15 cellular contexts compared by ENCODE assay signal in the genomic region with DNA sequence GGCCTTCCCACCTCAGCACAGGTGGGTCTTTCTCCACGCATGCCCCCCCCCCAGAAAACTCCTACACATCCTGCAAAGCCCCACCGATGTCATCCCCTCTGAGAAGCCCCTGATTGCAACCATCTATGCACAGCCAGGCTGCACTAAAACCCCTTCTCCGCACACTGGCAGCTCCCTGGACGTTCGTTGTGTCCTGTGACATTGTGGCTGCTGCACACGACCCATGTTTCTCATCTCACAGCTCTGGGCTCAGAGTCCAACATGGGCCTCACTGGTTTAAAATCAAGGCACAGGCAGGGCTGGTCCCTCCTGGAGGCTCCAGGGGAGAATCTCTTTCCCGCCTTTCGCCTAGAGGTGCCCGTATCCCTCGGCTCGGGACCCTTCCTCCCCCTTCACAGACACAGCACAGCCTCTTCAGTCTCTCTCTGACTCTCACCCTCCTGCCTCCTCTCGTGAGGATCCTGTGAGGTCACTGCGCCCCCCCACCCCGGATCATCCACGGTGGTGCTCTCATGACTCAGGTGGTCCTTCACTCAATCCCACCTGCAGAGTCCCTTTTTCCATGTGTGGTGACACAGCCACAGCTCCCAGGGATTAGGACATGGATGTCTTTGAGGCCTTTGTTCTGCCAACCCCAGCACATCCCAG.
DNase-seq lines count a peak whose midpoint lies in the region; ATAC-seq, FAIRE-seq and TF ChIP-seq lines count a peak whose summit lies in the region.
"Had no signal": no experiment of that assay in that cellular context is flagged by ENCODE, and none has a peak within 500 bp of the region (broad histone marks: within the 10 kb centered on the region; RNA-seq: fewer than 3 reads in every experiment).

No MANE protein-coding gene starts in this region.

- WGBS in A549 (ENCODE audit: missing lambda C conversion rate): 90% methylated on average over 15 of the region's 15 CpGs
- WGBS in right cardiac atrium: 85% methylated on average over 15 of the region's 15 CpGs
- WGBS in neuronal stem cell (ENCODE audit: extremely low coverage in 2 of 2, insufficient read length in 2 of 2, insufficient replicate concordance in 1 of 2), 2 donors: no CpG with 5 or more reads among the region's 15 CpGs

- POLR2A ChIA-PET in A549 (lab: Yijun Ruan, JAX) (interaction anchor here (1.5 kb wide), 1 partner anchor 71 kb away, joined by 5 read pairs; the partner anchor contains the start of gene GADD45B), WTC11 (lab: Charles Lee) (interaction anchor here (2.8 kb wide), 1 partner anchor 71 kb away, joined by 16 read pairs; the partner anchor contains the start of gene GADD45B), PC-3 (lab: Charles Lee; ENCODE audit: unreplicated experiment) (no interaction called here)

- H2BK15ac ChIP-seq in neuronal stem cell (ENCODE audit: low read length): peak overlapping the region; percentile 97

- H3K4me3 ChIP-seq in A549 (no peak overlapping the region), right cardiac atrium (ENCODE audit: low read length) (no peak overlapping the region), neuronal stem cell (ENCODE audit: low read length in 2 of 2) (peak overlapping the region in 1 of 2 donors; percentile 45), PC-3 (ENCODE audit: low read length) (no peak overlapping the region)
- H3K4me3 ChIP-seq: colonic mucosa had no signal

- H3K9me3 ChIP-seq in A549: no peaks in the 10 kb centered on the region
- no peaks in the 10 kb centered on the region for H3K9me3 ChIP-seq in right cardiac atrium (ENCODE audit: control insufficient read depth, low read length)
- peaks cover 0 to 2% of the 10 kb centered on the region in 2 donors for H3K9me3 ChIP-seq in neuronal stem cell (replicated peaks in 1 of 2; ENCODE audit: control insufficient read depth in 2 of 2, insufficient read depth in 1 of 2, low read depth in 1 of 2, low read length in 2 of 2)
- no peaks in the 10 kb centered on the region for H3K9me3 ChIP-seq in PC-3 (ENCODE audit: low read length)
- H3K9me3 ChIP-seq: colonic mucosa had no signal

- FAIRE-seq in A549 (lab: Jason Lieb, UNC): no peak

- TF ChIP-seq CTCF in A549 (IDR thresholded peaks at IDR 0.05) (no peak), WTC11 (IDR thresholded peaks at IDR 0.05) (no peak), PC-3 (conservative IDR thresholded peaks at IDR 0.05; ENCODE audit: low read depth, low read length) (no peak)

- H3K27me3 Mint-ChIP-seq in WTC11 (ENCODE audit: low read depth): peaks cover 3% of the 10 kb centered on the region; the same call in 1 of the 2 replicates

- CTCF ChIA-PET in A549 (lab: Yijun Ruan, JAX): interaction anchor here (0.6 to 4.9 kb wide), 3 partner anchors 31 to 68 kb away, joined by 3 to 17 read pairs (median 4); no protein-coding TSS in a partner anchor
- CTCF ChIA-PET in WTC11 (lab: Charles Lee): interaction anchor here (0.7 to 1.6 kb wide), 7 partner anchors 31 to 101 kb away, joined by 3 to 10 read pairs (median 4); partner anchors contain the start of gene GADD45B
- CTCF ChIA-PET in PC-3 (lab: Charles Lee): no interaction called here

- peak overlapping the region; percentile 99 for H2AK5ac ChIP-seq in neuronal stem cell (ENCODE audit: low read depth, low read length)

- peak overlapping the region; percentile 99 for H2BK12ac ChIP-seq in neuronal stem cell (ENCODE audit: low read length)

- H2BK5ac ChIP-seq in neuronal stem cell (ENCODE audit: low read length): peak overlapping the region; percentile 88

- peak overlapping the region; percentile 78 for H3K27ac Mint-ChIP-seq in WTC11
- H3K27ac Mint-ChIP-seq: activated CD4-positive, alpha-beta memory T cell treated with anti-CD3 and anti-CD28 coated beads for 36 hours; activated naive CD4-positive, alpha-beta T cell treated with anti-CD3 and anti-CD28 coated beads for 36 hours; T-helper 1 cell treated with Interleukin-12 subunit alpha and Interleukin-12 subunit beta and Interleukin-4 antibody, amounts not matched to agents 30 μg/mL and 1 μg/mL, for 36 hours had no signal

- H3K36me3 ChIP-seq in neuronal stem cell (replicated peaks in 1 of 2; ENCODE audit: control insufficient read depth in 2 of 2, insufficient read depth in 2 of 2, low read length in 2 of 2): no peaks in the 10 kb centered on the region
- no peaks in the 10 kb centered on the region for H3K36me3 ChIP-seq in PC-3 (ENCODE audit: low read depth, low read length)
- H3K36me3 ChIP-seq: colonic mucosa had no signal

- H3K23ac ChIP-seq in neuronal stem cell (ENCODE audit: low read depth, low read length, poor library complexity): peak overlapping the region; percentile 92

- H3K18ac ChIP-seq in neuronal stem cell (ENCODE audit: low read length): peak overlapping the region; percentile 100

- no peak overlapping the region for H3K4ac ChIP-seq in neuronal stem cell (ENCODE audit: low read length)

- intact Hi-C loops in right cardiac atrium (cut with DNase I): no loop called here
- intact Hi-C loops in PC-3 (cut with micrococcal nuclease): no loop called here

- H3K9me3 Mint-ChIP-seq in WTC11: no peaks in the 10 kb centered on the region
- H3K9me3 Mint-ChIP-seq: activated CD4-positive, alpha-beta memory T cell treated with anti-CD3 and anti-CD28 coated beads for 36 hours; activated naive CD4-positive, alpha-beta T cell treated with anti-CD3 and anti-CD28 coated beads for 36 hours; T-helper 1 cell treated with Interleukin-12 subunit alpha and Interleukin-12 subunit beta and Interleukin-4 antibody, amounts not matched to agents 30 μg/mL and 1 μg/mL, for 36 hours had no signal

- H3K79me2 ChIP-seq in PC-3 (ENCODE audit: low read length): peaks cover 17% of the 10 kb centered on the region

- DNase-seq in A549 (ENCODE audit: low read depth in 1 of 2, low spot score in 1 of 2): no peak
- no peak for DNase-seq in WTC11 (ENCODE audit: low spot score)
- peak in 2 of 3 donors; percentile 52 to 62 for DNase-seq in right cardiac atrium
- DNase-seq in neuronal stem cell (ENCODE audit: low spot score): no peak
- DNase-seq in NCI-H748 treated with DMSO at 0.1 percent for 48 hours (lab: John Stamatoyannopoulos, UW): no peak
- no peak for DNase-seq in PC-3
- DNase-seq in DMS 273 (lab: John Stamatoyannopoulos, UW; ENCODE audit: unreplicated experiment): no peak
- DNase-seq in activated CD4-positive, CD25-positive, alpha-beta regulatory T cell (lab: John Stamatoyannopoulos, UW): no peak
- DNase-seq: activated CD4-positive, alpha-beta memory T cell treated with anti-CD3 and anti-CD28 coated beads for 36 hours; activated naive CD4-positive, alpha-beta T cell treated with anti-CD3 and anti-CD28 coated beads for 36 hours; DND-41; KG1 had no signal

- peaks cover 44% of the 10 kb centered on the region for H3K4me1 ChIP-seq in A549
- H3K4me1 ChIP-seq in right cardiac atrium (ENCODE audit: control insufficient read depth, insufficient read depth, low read length): peaks cover 19% of the 10 kb centered on the region
- peaks cover 26 to 35% of the 10 kb centered on the region in 2 donors for H3K4me1 ChIP-seq in neuronal stem cell (ENCODE audit: control insufficient read depth in 2 of 2, insufficient read depth in 1 of 2, low read depth in 1 of 2, low read length in 2 of 2)
- H3K4me1 ChIP-seq in PC-3 (ENCODE audit: insufficient read depth, low read length): peaks cover 34% of the 10 kb centered on the region

- no peak overlapping the region for H4K91ac ChIP-seq in neuronal stem cell (ENCODE audit: low read depth, low read length, poor library complexity)

- H3K4me1 Mint-ChIP-seq in WTC11: peaks cover 30% of the 10 kb centered on the region

- no peak overlapping the region for H2BK120ac ChIP-seq in neuronal stem cell (ENCODE audit: low read depth, low read length)

- no peaks in the 10 kb centered on the region for H3K9me2 ChIP-seq in PC-3 (replicated peaks; ENCODE audit: low read length)

- no peaks in the 10 kb centered on the region for H4K20me1 ChIP-seq in PC-3 (ENCODE audit: low read length)

- TF ChIP-seq POLR2A in A549 (IDR thresholded peaks at IDR 0.05; ENCODE audit: low read length): no peak

- ATAC-seq in A549 (no peak), WTC11 (no peak), right cardiac atrium (no peak), PC-3 (no peak)
- ATAC-seq: HCT116 had no signal

- H4K8ac ChIP-seq in neuronal stem cell (ENCODE audit: low read depth, low read length): peak overlapping the region; percentile 65

- H3K27me3 ChIP-seq in right cardiac atrium (ENCODE audit: control insufficient read depth, insufficient read depth) (no peaks in the 10 kb centered on the region), neuronal stem cell (ENCODE audit: control insufficient read depth in 3 of 3, insufficient read depth in 3 of 3, low read depth in 1 of 3, low read length in 3 of 3) (peaks cover 0 to 7% (median 0%) of the 10 kb centered on the region in 3 experiments), PC-3 (ENCODE audit: low read length) (no peaks in the 10 kb centered on the region)
- H3K27me3 ChIP-seq: colonic mucosa had no signal

- no peaks in the 10 kb centered on the region for H3F3A ChIP-seq in PC-3 (ENCODE audit: low read length, unreplicated experiment)

- H3K27ac ChIP-seq in A549 (peak overlapping the region; percentile 46 to 97; a peak in 4 of 6 replicates), right cardiac atrium (ENCODE audit: low read length) (peak overlapping the region; percentile 66), neuronal stem cell (replicated peaks; ENCODE audit: low read length) (peak overlapping the region; percentile 42), PC-3 (ENCODE audit: low read length) (no peak overlapping the region)
- H3K27ac ChIP-seq: colonic mucosa had no signal

- peak overlapping the region; percentile 92 for H2AFZ ChIP-seq in neuronal stem cell (ENCODE audit: low read length)
- no peak overlapping the region for H2AFZ ChIP-seq in PC-3 (ENCODE audit: low read length)

- H3K36me3 Mint-ChIP-seq in WTC11: no peaks in the 10 kb centered on the region
- H3K36me3 Mint-ChIP-seq: activated CD4-positive, alpha-beta memory T cell treated with anti-CD3 and anti-CD28 coated beads for 36 hours had no signal

- BruUV-seq in PC-3 (replicated peaks; lab: Mats Ljungman, UMichigan): no TSS peak

- H3K79me1 ChIP-seq in neuronal stem cell (ENCODE audit: low read depth, low read length): no peaks in the 10 kb centered on the region

- H3K9ac ChIP-seq in neuronal stem cell (ENCODE audit: low read depth, low read length, poor library complexity) (peak overlapping the region; percentile 70), PC-3 (ENCODE audit: low read length) (no peak overlapping the region)

- H3K14ac ChIP-seq in neuronal stem cell (ENCODE audit: low read length): peak overlapping the region; percentile 97

- no peak for TF ChIP-seq EP300 in A549 (IDR thresholded peaks at IDR 0.05)

- no peak overlapping the region for H3K4me2 ChIP-seq in A549
- H3K4me2 ChIP-seq in neuronal stem cell (ENCODE audit: insufficient read depth, low read length, poor library complexity, severe bottlenecking): peak overlapping the region; percentile 33
- H3K4me2 ChIP-seq in PC-3 (ENCODE audit: low read length): no peak overlapping the region

- no peak for TF ChIP-seq RAD21 in A549 (conservative IDR thresholded peaks at IDR 0.05 in 1 of 2, IDR thresholded peaks at IDR 0.05 in 1 of 2)

- H3K4me3 Mint-ChIP-seq in WTC11: no peak overlapping the region
- H3K4me3 Mint-ChIP-seq: activated CD4-positive, alpha-beta memory T cell treated with anti-CD3 and anti-CD28 coated beads for 36 hours; activated naive CD4-positive, alpha-beta T cell treated with anti-CD3 and anti-CD28 coated beads for 36 hours; T-helper 1 cell treated with Interleukin-12 subunit alpha and Interleukin-12 subunit beta and Interleukin-4 antibody, amounts not matched to agents 30 μg/mL and 1 μg/mL, for 36 hours had no signal

Comparison
In these comparisons a context has a peak if more than half of its experiments do, and no peak if none do; other contexts are left out.
1. DNase-seq: peak in right cardiac atrium (2 of 3); none in A549 (0 of 2), WTC11 (single experiment), neuronal stem cell (single experiment), NCI-H748 treated with DMSO at 0.1 percent for 48 hours (single experiment), PC-3 (single experiment), DMS 273 (single experiment) and activated CD4-positive, CD25-positive, alpha-beta regulatory T cell (0 of 4).